24 cellular contexts compared by ENCODE assay signal in the genomic region with DNA sequence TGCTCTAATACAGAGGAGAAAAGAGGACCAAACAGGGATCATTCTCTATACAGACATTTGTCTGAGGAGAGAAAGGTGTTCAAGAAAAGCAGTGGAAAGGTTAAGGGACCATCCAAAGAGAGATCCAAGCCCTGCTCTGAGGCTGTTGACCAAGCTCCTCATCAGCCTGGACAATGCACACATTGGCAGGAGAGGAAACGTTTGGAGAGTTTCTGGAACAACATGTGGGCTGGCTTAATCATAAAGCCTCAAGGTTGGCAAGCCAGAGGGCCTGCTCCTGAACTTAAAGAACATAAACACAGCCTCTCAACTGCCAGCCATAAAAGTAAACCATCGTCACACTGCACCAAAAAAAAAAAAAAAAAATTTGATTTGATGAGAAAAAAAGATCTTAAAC.
DNase-seq lines count a peak whose midpoint lies in the region; ATAC-seq and TF ChIP-seq lines count a peak whose summit lies in the region.
"Had no signal": no experiment of that assay in that cellular context is flagged by ENCODE, and none has a peak within 500 bp of the region (broad histone marks: within the 10 kb centered on the region; RNA-seq: fewer than 3 reads in every experiment).

No MANE protein-coding gene starts in this region.

- H3K9me3 ChIP-seq in PC-9 (ENCODE audit: insufficient read depth, low read depth) = no peaks in the 10 kb centered on the region
- H3K9me3 ChIP-seq in effector memory CD4-positive, alpha-beta T cell (ENCODE audit: control insufficient read depth, low read length) = no peaks in the 10 kb centered on the region
- H3K9me3 ChIP-seq: A549, sigmoid colon, tibial artery had no signal

- 0 out of 2 replicates have a peak overlapping the region, but pooled peaks have one; percentile 13 for H2AFZ ChIP-seq in PC-9

- CTCF ChIA-PET in activated CD4-positive, alpha-beta T cell treated with anti-CD3 and anti-CD28 coated beads for 36 hours (lab: Charles Lee) = interaction anchor here (0.7 to 2.1 kb wide), 5 partner anchors 10 to 451 kb away, joined by 3 to 8 read pairs (median 3); no protein-coding TSS in a partner anchor
- CTCF ChIA-PET in PC-9 (lab: Charles Lee) = no interaction called here

- H3K4me2 ChIP-seq in PC-9 = no peak overlapping the region
- H3K4me2 ChIP-seq: A549 had no signal

- no peaks in the 10 kb centered on the region for H4K20me1 ChIP-seq in PC-9 (ENCODE audit: insufficient read depth)

- H3K9me2 ChIP-seq in PC-9 (ENCODE audit: insufficient read depth) = no peaks in the 10 kb centered on the region

- TF ChIP-seq CTCF in PC-9 (conservative IDR thresholded peaks at IDR 0.05) (no peak), fibroblast of pulmonary artery (IDR thresholded peaks at IDR 0.05; ENCODE audit: low read length, missing control alignments) (no peak)

- no peak overlapping the region for H3K27ac Mint-ChIP-seq in activated CD4-positive, alpha-beta T cell treated with anti-CD3 and anti-CD28 coated beads for 36 hours
- H3K27ac Mint-ChIP-seq in activated CD4-positive, alpha-beta T cell treated with anti-CD3 and anti-CD28 coated beads, Interleukin-2, amount 10 ng/mL, durations not matched to agents 24 days and 14 days = no peak overlapping the region
- H3K27ac Mint-ChIP-seq: activated CD8-positive, alpha-beta T cell treated with anti-CD3 and anti-CD28 coated beads, Interleukin-2, amount 10 ng/mL, durations not matched to agents 7 days and 5 days; activated naive CD8-positive, alpha-beta T cell treated with anti-CD3 and anti-CD28 coated beads, Interleukin-2, amount 10 ng/mL, durations not matched to agents 7 days and 5 days; brain; CD8-positive, alpha-beta T cell; memory B cell; progenitor cell of endocrine pancreas; stimulated activated naive CD8-positive, alpha-beta T cell treated with anti-CD3 and anti-CD28 coated beads, Interleukin-15, amount 100 ng/mL, for 72 hours had no signal

- no peaks in the 10 kb centered on the region for H3K79me2 ChIP-seq in PC-9 (ENCODE audit: low read depth)

- H3K36me3 ChIP-seq in PC-9 (ENCODE audit: low read depth) = no peaks in the 10 kb centered on the region
- H3K36me3 ChIP-seq in effector memory CD4-positive, alpha-beta T cell (ENCODE audit: control insufficient read depth, insufficient read depth, low read length) = no peaks in the 10 kb centered on the region
- H3K36me3 ChIP-seq: sigmoid colon, tibial artery had no signal

- no TSS peak for BruUV-seq in PC-9 (replicated peaks; lab: Mats Ljungman, UMichigan)

- H3K4me3 ChIP-seq in PC-9 (no peak overlapping the region), fibroblast of pulmonary artery (replicated peaks; ENCODE audit: low read depth, low read length) (no peak overlapping the region)
- H3K4me3 ChIP-seq in effector memory CD4-positive, alpha-beta T cell (ENCODE audit: insufficient read depth, low read depth, low read length, poor library complexity, severe bottlenecking) = no peak overlapping the region
- H3K4me3 ChIP-seq: A549, sigmoid colon, tibial artery had no signal

- H3K4me3 Mint-ChIP-seq in activated CD4-positive, alpha-beta T cell treated with anti-CD3 and anti-CD28 coated beads for 36 hours = no peak overlapping the region
- no peak overlapping the region for H3K4me3 Mint-ChIP-seq in activated CD4-positive, alpha-beta T cell treated with anti-CD3 and anti-CD28 coated beads, Interleukin-2, amount 10 ng/mL, durations not matched to agents 24 days and 14 days
- H3K4me3 Mint-ChIP-seq: activated CD8-positive, alpha-beta T cell treated with anti-CD3 and anti-CD28 coated beads, Interleukin-2, amount 10 ng/mL, durations not matched to agents 7 days and 5 days; activated naive CD8-positive, alpha-beta T cell treated with anti-CD3 and anti-CD28 coated beads, Interleukin-2, amount 10 ng/mL, durations not matched to agents 7 days and 5 days; brain; CD8-positive, alpha-beta T cell; memory B cell; stimulated activated naive CD8-positive, alpha-beta T cell treated with anti-CD3 and anti-CD28 coated beads, Interleukin-15, amount 100 ng/mL, for 72 hours had no signal

- no peaks in the 10 kb centered on the region for H3K27me3 Mint-ChIP-seq in activated CD4-positive, alpha-beta T cell treated with anti-CD3 and anti-CD28 coated beads for 36 hours
- peaks cover 3% of the 10 kb centered on the region for H3K27me3 Mint-ChIP-seq in activated CD4-positive, alpha-beta T cell treated with anti-CD3 and anti-CD28 coated beads, Interleukin-2, amount 10 ng/mL, durations not matched to agents 24 days and 14 days
- H3K27me3 Mint-ChIP-seq: activated naive CD8-positive, alpha-beta T cell treated with anti-CD3 and anti-CD28 coated beads, Interleukin-2, amount 10 ng/mL, durations not matched to agents 7 days and 5 days; brain; memory B cell; progenitor cell of endocrine pancreas had no signal

- H3F3A ChIP-seq in PC-9 (ENCODE audit: insufficient read depth, low read depth) = no peaks in the 10 kb centered on the region

- intact Hi-C loops in activated CD4-positive, alpha-beta T cell treated with anti-CD3 and anti-CD28 coated beads for 36 hours (cut with DNase I, micrococcal nuclease) = loop anchor here (2.0 to 10.0 kb wide), 2 partner anchors 114 kb away; no protein-coding TSS in a partner anchor
- intact Hi-C loops in activated CD4-positive, alpha-beta T cell treated with anti-CD3 and anti-CD28 coated beads, Interleukin-2, amount 10 ng/mL, durations not matched to agents 24 days and 14 days (cut with micrococcal nuclease) = loop anchor here (2.0 kb wide), 1 partner anchor 114 kb away; no protein-coding TSS in a partner anchor
- intact Hi-C loops in PC-9 (cut with micrococcal nuclease; ENCODE audit: unreplicated experiment) = no loop called here

- peak; percentile 18 for ATAC-seq in activated CD4-positive, alpha-beta T cell treated with anti-CD3 and anti-CD28 coated beads for 36 hours
- ATAC-seq: activated CD8-positive, alpha-beta T cell treated with anti-CD3 and anti-CD28 coated beads, Interleukin-2, amount 10 ng/mL, durations not matched to agents 7 days and 5 days; CD8-positive, alpha-beta T cell; left cardiac atrium had no signal

- DNase-seq in activated CD4-positive, alpha-beta T cell treated with anti-CD3 and anti-CD28 coated beads for 36 hours = no peak
- no peak for DNase-seq in activated CD4-positive, alpha-beta T cell treated with anti-CD3 and anti-CD28 coated beads, Interleukin-2, amount 10 ng/mL, durations not matched to agents 24 days and 14 days
- DNase-seq in PC-9 = no peak
- DNase-seq in fibroblast of pulmonary artery (ENCODE audit: low read depth) = peak; percentile 25
- no peak for DNase-seq in substantia nigra (lab: John Stamatoyannopoulos, UW)
- DNase-seq in effector memory CD4-positive, alpha-beta T cell = no peak
- no peak for DNase-seq in DMS153 (lab: John Stamatoyannopoulos, UW)
- DNase-seq in NCI-H1105 treated with DMSO at 0.1 percent for 48 hours (lab: John Stamatoyannopoulos, UW) = no peak
- DNase-seq: activated CD4-positive, CD25-positive, alpha-beta regulatory T cell treated with anti-CD3 and anti-CD28 coated beads, Interleukin-2, amount 50 U/mL, for 72 hours; activated CD8-positive, alpha-beta T cell treated with anti-CD3 and anti-CD28 coated beads, Interleukin-2, amount 10 ng/mL, durations not matched to agents 7 days and 5 days; activated effector memory CD4-positive, alpha-beta T cell treated with anti-CD3 and anti-CD28 coated beads, Interleukin-2, amount 50 U/mL, for 16 hours; activated naive CD8-positive, alpha-beta T cell treated with anti-CD3 and anti-CD28 coated beads, Interleukin-2, amount 10 ng/mL, durations not matched to agents 7 days and 5 days; CD8-positive, alpha-beta T cell; DMS 273 treated with DMSO at 0.1 percent for 48 hours; left cardiac atrium; NCI-H2029; NCI-H524 treated with DMSO at 0.1 percent for 48 hours; sigmoid colon; tibial artery had no signal

- H3K4me1 ChIP-seq in PC-9 (replicated peaks; ENCODE audit: insufficient read depth) = no peaks in the 10 kb centered on the region
- H3K4me1 ChIP-seq in effector memory CD4-positive, alpha-beta T cell (ENCODE audit: control insufficient read depth, insufficient read depth, low read length, poor library complexity, severe bottlenecking) = no peaks in the 10 kb centered on the region
- H3K4me1 ChIP-seq: tibial artery had no signal

- peaks cover 10% of the 10 kb centered on the region for H3K4me1 Mint-ChIP-seq in activated CD4-positive, alpha-beta T cell treated with anti-CD3 and anti-CD28 coated beads for 36 hours
- peaks cover 2% of the 10 kb centered on the region for H3K4me1 Mint-ChIP-seq in activated CD4-positive, alpha-beta T cell treated with anti-CD3 and anti-CD28 coated beads, Interleukin-2, amount 10 ng/mL, durations not matched to agents 24 days and 14 days
- H3K4me1 Mint-ChIP-seq: activated naive CD8-positive, alpha-beta T cell treated with anti-CD3 and anti-CD28 coated beads, Interleukin-2, amount 10 ng/mL, durations not matched to agents 7 days and 5 days; memory B cell had no signal

- H3K9me3 Mint-ChIP-seq in activated CD4-positive, alpha-beta T cell treated with anti-CD3 and anti-CD28 coated beads for 36 hours (ENCODE audit: low read depth) = no peaks in the 10 kb centered on the region
- no peaks in the 10 kb centered on the region for H3K9me3 Mint-ChIP-seq in activated CD4-positive, alpha-beta T cell treated with anti-CD3 and anti-CD28 coated beads, Interleukin-2, amount 10 ng/mL, durations not matched to agents 24 days and 14 days
- H3K9me3 Mint-ChIP-seq: activated naive CD8-positive, alpha-beta T cell treated with anti-CD3 and anti-CD28 coated beads, Interleukin-2, amount 10 ng/mL, durations not matched to agents 7 days and 5 days; brain; CD8-positive, alpha-beta T cell; memory B cell; stimulated activated naive CD8-positive, alpha-beta T cell treated with anti-CD3 and anti-CD28 coated beads, Interleukin-15, amount 100 ng/mL, for 72 hours had no signal

- POLR2A ChIA-PET in activated CD4-positive, alpha-beta T cell treated with anti-CD3 and anti-CD28 coated beads for 36 hours (lab: Charles Lee) = no interaction called here
- POLR2A ChIA-PET in PC-9 (lab: Charles Lee; ENCODE audit: unreplicated experiment) = no interaction called here

- no peaks in the 10 kb centered on the region for H3K27me3 ChIP-seq in PC-9 (ENCODE audit: insufficient read depth, low read depth)
- no peaks in the 10 kb centered on the region for H3K27me3 ChIP-seq in effector memory CD4-positive, alpha-beta T cell (replicated peaks; ENCODE audit: control insufficient read depth, insufficient read depth, low read length, poor library complexity, severe bottlenecking)
- H3K27me3 ChIP-seq: sigmoid colon, tibial artery had no signal

- H3K36me3 Mint-ChIP-seq in activated CD4-positive, alpha-beta T cell treated with anti-CD3 and anti-CD28 coated beads for 36 hours (ENCODE audit: low read depth) = no peaks in the 10 kb centered on the region
- H3K36me3 Mint-ChIP-seq in activated CD4-positive, alpha-beta T cell treated with anti-CD3 and anti-CD28 coated beads, Interleukin-2, amount 10 ng/mL, durations not matched to agents 24 days and 14 days (ENCODE audit: low read depth) = no peaks in the 10 kb centered on the region
- H3K36me3 Mint-ChIP-seq: activated naive CD8-positive, alpha-beta T cell treated with anti-CD3 and anti-CD28 coated beads, Interleukin-2, amount 10 ng/mL, durations not matched to agents 7 days and 5 days; brain; CD8-positive, alpha-beta T cell; memory B cell had no signal

- H3K27ac ChIP-seq in PC-9 = no peak overlapping the region
- peak overlapping the region; percentile 64 for H3K27ac ChIP-seq in substantia nigra (ENCODE audit: low read depth, low read length, poor library complexity, severe bottlenecking)
- no peak overlapping the region for H3K27ac ChIP-seq in effector memory CD4-positive, alpha-beta T cell (ENCODE audit: insufficient read depth, low read length, poor library complexity, severe bottlenecking)
- H3K27ac ChIP-seq: sigmoid colon, tibial artery had no signal
